Comparison of ENCODE assay signal across 8 cellular contexts in genomic region chr4:177051473-177052060, GRCh38.
DNase-seq lines count a peak whose midpoint lies in the region; ATAC-seq and TF ChIP-seq lines count a peak whose summit lies in the region.

No MANE protein-coding gene starts in this region.

- 81% methylated on average over 4 of the region's 7 CpGs for WGBS in right lobe of liver (ENCODE audit: insufficient coverage, low coverage, low lambda C conversion rate, missing lambda C conversion rate)
- WGBS in tibial nerve, 2 donors = 65 to 70% methylated on average over 7 of the region's 7 CpGs

- H3K36me3 Mint-ChIP-seq in GM23338 (ENCODE audit: low read depth) = no peaks in the 10 kb centered on the region
- H3K36me3 Mint-ChIP-seq in activated CD4-positive, alpha-beta memory T cell treated with anti-CD3 and anti-CD28 coated beads, Interleukin-2, amount 10 ng/mL, durations not matched to agents 7 days and 5 days (ENCODE audit: low read depth) = no peaks in the 10 kb centered on the region

- no peak overlapping the region for H3K4me2 ChIP-seq in GM23338

- H3K27ac ChIP-seq in GM23338 (ENCODE audit: low read depth) (no peak overlapping the region), right lobe of liver (no peak overlapping the region), tibial nerve (no peak overlapping the region)

- no peaks in the 10 kb centered on the region for H3K9me2 ChIP-seq in GM23338 (ENCODE audit: insufficient read depth)

- DNase-seq in A172 (ENCODE audit: low spot score) (peak; percentile 30), GDM1 (lab: John Stamatoyannopoulos, UW) (peak; percentile 16), GM23338 (ENCODE audit: low spot score) (peak; percentile 88), right lobe of liver (no peak), DMS79 (lab: John Stamatoyannopoulos, UW) (no peak), tibial nerve (ENCODE audit: low spot score in 2 of 2) (no peak)
- peak; percentile 56 for DNase-seq in Jurkat, Clone E6-1 (ENCODE audit: low read depth, low spot score)
- DNase-seq in activated CD4-positive, alpha-beta memory T cell treated with anti-CD3 and anti-CD28 coated beads, Interleukin-2, amount 10 ng/mL, durations not matched to agents 7 days and 5 days = peak; percentile 23

- TF ChIP-seq POLR2A in right lobe of liver (IDR thresholded peaks at IDR 0.05) (no peak), tibial nerve (IDR thresholded peaks at IDR 0.05) (no peak)

- ATAC-seq in GM23338 = peak; percentile 98
- peak; percentile 49 to 75 (median 54) for ATAC-seq in right lobe of liver

- CTCF ChIA-PET in activated CD4-positive, alpha-beta memory T cell treated with anti-CD3 and anti-CD28 coated beads, Interleukin-2, amount 10 ng/mL, durations not matched to agents 7 days and 5 days (lab: Charles Lee) = interaction anchor here (0.6 to 1.2 kb wide), 2 partner anchors 199 to 674 kb away, joined by 3 read pairs; no protein-coding TSS in a partner anchor

- H3K27me3 ChIP-seq in GM23338 (ENCODE audit: insufficient read depth) = no peaks in the 10 kb centered on the region
- H3K27me3 ChIP-seq in right lobe of liver = peaks cover 0 to 5% of the 10 kb centered on the region in 2 donors
- no peaks in the 10 kb centered on the region for H3K27me3 ChIP-seq in tibial nerve

- TF ChIP-seq EP300 in tibial nerve (IDR thresholded peaks at IDR 0.05) = no peak

- H3K4me1 ChIP-seq in GM23338 (ENCODE audit: insufficient read depth) (no peaks in the 10 kb centered on the region), right lobe of liver (no peaks in the 10 kb centered on the region), tibial nerve (no peaks in the 10 kb centered on the region)

- H3K36me3 ChIP-seq in GM23338 (ENCODE audit: insufficient read depth) (no peaks in the 10 kb centered on the region), right lobe of liver (no peaks in the 10 kb centered on the region), tibial nerve (no peaks in the 10 kb centered on the region)

- no peaks in the 10 kb centered on the region for H3F3A ChIP-seq in GM23338 (replicated peaks; ENCODE audit: low read depth)

- H3K9me3 ChIP-seq in right lobe of liver (no peaks in the 10 kb centered on the region), tibial nerve (no peaks in the 10 kb centered on the region)

- TF ChIP-seq CTCF in GM23338 (conservative IDR thresholded peaks at IDR 0.05; ENCODE audit: low read depth in 2 of 2) (peak; percentile 69 to 82), right lobe of liver (IDR thresholded peaks at IDR 0.05) (peak; percentile 6 to 46 (median 34)), tibial nerve (IDR thresholded peaks at IDR 0.05) (no peak)

- intact Hi-C loops in right lobe of liver (cut with DNase I) = no loop called here

- H3K4me1 Mint-ChIP-seq in GM23338 = no peaks in the 10 kb centered on the region
- no peaks in the 10 kb centered on the region for H3K4me1 Mint-ChIP-seq in activated CD4-positive, alpha-beta memory T cell treated with anti-CD3 and anti-CD28 coated beads, Interleukin-2, amount 10 ng/mL, durations not matched to agents 7 days and 5 days

- no peaks in the 10 kb centered on the region for H4K20me1 ChIP-seq in GM23338 (replicated peaks; ENCODE audit: insufficient read depth)

- no peaks in the 10 kb centered on the region for H3K9me3 Mint-ChIP-seq in GM23338
- H3K9me3 Mint-ChIP-seq in activated CD4-positive, alpha-beta memory T cell treated with anti-CD3 and anti-CD28 coated beads, Interleukin-2, amount 10 ng/mL, durations not matched to agents 7 days and 5 days = no peaks in the 10 kb centered on the region

- POLR2A ChIA-PET in activated CD4-positive, alpha-beta memory T cell treated with anti-CD3 and anti-CD28 coated beads, Interleukin-2, amount 10 ng/mL, durations not matched to agents 7 days and 5 days (lab: Charles Lee) = no interaction called here

- H3K79me2 ChIP-seq in GM23338 (replicated peaks; ENCODE audit: insufficient read depth) = no peaks in the 10 kb centered on the region

- H3K4me3 ChIP-seq in GM23338 (no peak overlapping the region), right lobe of liver (no peak overlapping the region), tibial nerve (no peak overlapping the region)
- H3K4me3 ChIP-seq in Jurkat, Clone E6-1 (ENCODE audit: low read length) = no peak overlapping the region

- H3K4me3 Mint-ChIP-seq in GM23338 = no peak overlapping the region
- no peak overlapping the region for H3K4me3 Mint-ChIP-seq in activated CD4-positive, alpha-beta memory T cell treated with anti-CD3 and anti-CD28 coated beads, Interleukin-2, amount 10 ng/mL, durations not matched to agents 7 days and 5 days

- H3K27ac Mint-ChIP-seq in GM23338 = no peak overlapping the region
- H3K27ac Mint-ChIP-seq in activated CD4-positive, alpha-beta memory T cell treated with anti-CD3 and anti-CD28 coated beads, Interleukin-2, amount 10 ng/mL, durations not matched to agents 7 days and 5 days = no peak overlapping the region

- no peaks in the 10 kb centered on the region for H3K27me3 Mint-ChIP-seq in GM23338 (ENCODE audit: insufficient read depth, low read depth, poor library complexity)
- peaks cover 10% of the 10 kb centered on the region for H3K27me3 Mint-ChIP-seq in activated CD4-positive, alpha-beta memory T cell treated with anti-CD3 and anti-CD28 coated beads, Interleukin-2, amount 10 ng/mL, durations not matched to agents 7 days and 5 days

- no peak overlapping the region for H2AFZ ChIP-seq in GM23338

TF ChIP-seq in GM23338, 12 proteins besides CTCF, POLR2A, EP300 and RAD21 (continues in another document):
- TF ChIP-seq EZH2phosphoT487 (IDR thresholded peaks at IDR 0.05; ENCODE audit: unreplicated experiment) = no peak
- no peak for TF ChIP-seq REST (IDR thresholded peaks at IDR 0.05; ENCODE audit: unreplicated experiment)
- no peak for TF ChIP-seq NANOG (IDR thresholded peaks at IDR 0.05; ENCODE audit: borderline replicate concordance)
- no peak for TF ChIP-seq JUNB (IDR thresholded peaks at IDR 0.05; ENCODE audit: unreplicated experiment)
- no peak for TF ChIP-seq ETS1 (IDR thresholded peaks at IDR 0.05)
- TF ChIP-seq CREB1 (CRISPR knock-in tag; IDR thresholded peaks at IDR 0.05; ENCODE audit: low read depth) = no peak
- no peak for TF ChIP-seq ZNF331 (CRISPR knock-in tag; IDR thresholded peaks at IDR 0.05; ENCODE audit: low read depth)
- no peak for TF ChIP-seq POLR2AphosphoS5 (IDR thresholded peaks at IDR 0.05; ENCODE audit: low read depth)
- TF ChIP-seq EZH2 (IDR thresholded peaks at IDR 0.05; ENCODE audit: low read depth, unreplicated experiment) = no peak

Comparison
In these comparisons a context has a peak if more than half of its experiments do, and no peak if none do; other contexts are left out.
1. DNase-seq: peak in A172 (single experiment), GDM1 (single experiment), GM23338 (single experiment), Jurkat, Clone E6-1 (single experiment) and activated CD4-positive, alpha-beta memory T cell treated with anti-CD3 and anti-CD28 coated beads, Interleukin-2, amount 10 ng/mL, durations not matched to agents 7 days and 5 days (single experiment); none in right lobe of liver (0 of 3), DMS79 (single experiment) and tibial nerve (0 of 2).
2. CTCF ChIP-seq: peak in GM23338 (2 of 2) and right lobe of liver (4 of 4); none in tibial nerve (0 of 5).